Comparison of ENCODE assay signal across 8 cellular contexts in genomic region chr9:7570107-7570720, GRCh38.
A peak's percentile ranks its signal among the peaks of the same experiment; 100 is the strongest.
DNase-seq lines count a peak whose midpoint lies in the region; ATAC-seq, FAIRE-seq and TF ChIP-seq lines count a peak whose summit lies in the region.

No MANE protein-coding gene starts in this region.

- CTCF ChIA-PET in PC-9 (lab: Charles Lee): no interaction called here

- TF ChIP-seq CTCF in DND-41 (IDR thresholded peaks at IDR 0.05; ENCODE audit: borderline replicate concordance, extremely low read depth, low read length, poor library complexity, severe bottlenecking) (peak; percentile 89), HL-60 (IDR thresholded peaks at IDR 0.05; ENCODE audit: insufficient read depth, low read length) (peak; percentile 77), PC-9 (conservative IDR thresholded peaks at IDR 0.05) (peak; percentile 78), sigmoid colon (IDR thresholded peaks at IDR 0.05) (peak; percentile 7 to 68 (median 52))

- H3K27me3 ChIP-seq in DND-41 (ENCODE audit: insufficient read depth, low read length, poor library complexity) (no peaks in the 10 kb centered on the region), HL-60 (ENCODE audit: insufficient read depth, poor library complexity, severe bottlenecking) (peaks cover 4% of the 10 kb centered on the region), PC-9 (ENCODE audit: insufficient read depth, low read depth) (no peaks in the 10 kb centered on the region), sigmoid colon (no peaks in the 10 kb centered on the region)

- H3K36me3 ChIP-seq in DND-41 (ENCODE audit: insufficient read depth, low read length) (no peaks in the 10 kb centered on the region), PC-9 (ENCODE audit: low read depth) (no peaks in the 10 kb centered on the region), sigmoid colon (no peaks in the 10 kb centered on the region)

- H3K27ac ChIP-seq in DND-41 (ENCODE audit: low read length): no peak overlapping the region
- no peak overlapping the region for H3K27ac ChIP-seq in HL-60 (replicated peaks)
- H3K27ac ChIP-seq in PC-9: no peak overlapping the region
- H3K27ac ChIP-seq in sigmoid colon: no peak overlapping the region

- no TSS peak for BruUV-seq in PC-9 (replicated peaks; lab: Mats Ljungman, UMichigan)

- POLR2A ChIA-PET in PC-9 (lab: Charles Lee; ENCODE audit: unreplicated experiment): no interaction called here

- intact Hi-C loops in PC-9 (cut with micrococcal nuclease; ENCODE audit: unreplicated experiment): loop anchor here (10.0 kb wide), 2 partner anchors 705 to 1785 kb away; no protein-coding TSS in a partner anchor
- intact Hi-C loops in sigmoid colon (cut with DNase I): no loop called here

- TF ChIP-seq POLR2A in sigmoid colon (IDR thresholded peaks at IDR 0.05): no peak

- H4K20me1 ChIP-seq in DND-41 (ENCODE audit: insufficient read depth, low read length) (no peaks in the 10 kb centered on the region), PC-9 (ENCODE audit: insufficient read depth) (no peaks in the 10 kb centered on the region)

- no peaks in the 10 kb centered on the region for H3K4me1 Mint-ChIP-seq in activated T-helper 17 cell treated with anti-CD3 and anti-CD28 coated beads, Interleukin-2, amount 50 U/mL, for 72 hours

- no peak overlapping the region for H2AFZ ChIP-seq in DND-41 (ENCODE audit: low read depth, low read length)
- H2AFZ ChIP-seq in PC-9: no peak overlapping the region

- H3K79me2 ChIP-seq in DND-41 (ENCODE audit: insufficient read depth, low read length) (no peaks in the 10 kb centered on the region), PC-9 (ENCODE audit: low read depth) (no peaks in the 10 kb centered on the region)

- no peak overlapping the region for H3K9ac ChIP-seq in DND-41 (ENCODE audit: low read depth, low read length)

- H3K4me2 ChIP-seq in DND-41 (ENCODE audit: insufficient read depth, low read length) (no peak overlapping the region), PC-9 (no peak overlapping the region)

- no peaks in the 10 kb centered on the region for H3K9me3 ChIP-seq in DND-41 (ENCODE audit: insufficient read depth, low read length, severe bottlenecking)
- no peaks in the 10 kb centered on the region for H3K9me3 ChIP-seq in PC-9 (ENCODE audit: insufficient read depth, low read depth)
- no peaks in the 10 kb centered on the region for H3K9me3 ChIP-seq in sigmoid colon

- DNase-seq in DND-41 (peak; percentile 79), HL-60 (ENCODE audit: low read depth in 1 of 2, low spot score in 1 of 2) (peak; percentile 36 to 51), PC-9 (peak in 1 of 2 experiments; percentile 9), glomerular visceral epithelial cell (ENCODE audit: extremely low spot score) (peak; percentile 35), sigmoid colon (no peak), RCC 7860 (ENCODE audit: low spot score) (no peak)

- H3F3A ChIP-seq in PC-9 (ENCODE audit: insufficient read depth, low read depth): no peaks in the 10 kb centered on the region

- 97 to 99% methylated on average over 1 of the region's 1 CpG for WGBS in sigmoid colon, 2 donors

- TF ChIP-seq EP300 in sigmoid colon (IDR thresholded peaks at IDR 0.05): no peak

- no peak overlapping the region for H3K27ac Mint-ChIP-seq in activated T-helper 17 cell treated with anti-CD3 and anti-CD28 coated beads, Interleukin-2, amount 50 U/mL, for 72 hours

- no peaks in the 10 kb centered on the region for H3K9me2 ChIP-seq in PC-9 (ENCODE audit: insufficient read depth)

- ATAC-seq in DND-41 (ENCODE audit: insufficient read depth, low read depth) (peak; percentile 86), GM19467 (IDR thresholded peaks at IDR 0.05; ENCODE audit: unreplicated experiment) (peak; percentile 85)
- peak; percentile 64 for ATAC-seq in activated T-helper 17 cell treated with anti-CD3 and anti-CD28 coated beads, Interleukin-2, amount 50 U/mL, for 72 hours (replicated peaks)

- H3K36me3 Mint-ChIP-seq in activated T-helper 17 cell treated with anti-CD3 and anti-CD28 coated beads, Interleukin-2, amount 50 U/mL, for 72 hours (ENCODE audit: low read depth): no peaks in the 10 kb centered on the region

- peaks cover 13% of the 10 kb centered on the region for H3K27me3 Mint-ChIP-seq in activated T-helper 17 cell treated with anti-CD3 and anti-CD28 coated beads, Interleukin-2, amount 50 U/mL, for 72 hours

- no peaks in the 10 kb centered on the region for H3K9me3 Mint-ChIP-seq in activated T-helper 17 cell treated with anti-CD3 and anti-CD28 coated beads, Interleukin-2, amount 50 U/mL, for 72 hours

- FAIRE-seq in RCC 7860 (lab: Jason Lieb, UNC): no peak

- no peak overlapping the region for H3K4me3 Mint-ChIP-seq in activated T-helper 17 cell treated with anti-CD3 and anti-CD28 coated beads, Interleukin-2, amount 50 U/mL, for 72 hours

- H3K4me1 ChIP-seq in DND-41 (ENCODE audit: insufficient read depth, low read length) (peaks cover 10% of the 10 kb centered on the region), PC-9 (replicated peaks; ENCODE audit: insufficient read depth) (no peaks in the 10 kb centered on the region), sigmoid colon (no peaks in the 10 kb centered on the region)

- H3K4me3 ChIP-seq in DND-41 (ENCODE audit: low read depth in 1 of 2, low read length in 2 of 2): no peak overlapping the region
- H3K4me3 ChIP-seq in HL-60 (replicated peaks; ENCODE audit: insufficient read depth, low read length): no peak overlapping the region
- H3K4me3 ChIP-seq in PC-9: no peak overlapping the region
- H3K4me3 ChIP-seq in sigmoid colon: no peak overlapping the region

Comparison
In these comparisons a context has a peak if more than half of its experiments do, and no peak if none do; other contexts are left out.
1. DNase-seq: peak in DND-41 (single experiment), HL-60 (2 of 2) and glomerular visceral epithelial cell (single experiment); none in sigmoid colon (single experiment) and RCC 7860 (single experiment).
2. Peak in every context shown above with its lines, with median percentiles within 50 percentile points of each other: ATAC-seq and CTCF ChIP-seq.